8 cellular contexts compared by ENCODE assay signal in the genomic region with DNA sequence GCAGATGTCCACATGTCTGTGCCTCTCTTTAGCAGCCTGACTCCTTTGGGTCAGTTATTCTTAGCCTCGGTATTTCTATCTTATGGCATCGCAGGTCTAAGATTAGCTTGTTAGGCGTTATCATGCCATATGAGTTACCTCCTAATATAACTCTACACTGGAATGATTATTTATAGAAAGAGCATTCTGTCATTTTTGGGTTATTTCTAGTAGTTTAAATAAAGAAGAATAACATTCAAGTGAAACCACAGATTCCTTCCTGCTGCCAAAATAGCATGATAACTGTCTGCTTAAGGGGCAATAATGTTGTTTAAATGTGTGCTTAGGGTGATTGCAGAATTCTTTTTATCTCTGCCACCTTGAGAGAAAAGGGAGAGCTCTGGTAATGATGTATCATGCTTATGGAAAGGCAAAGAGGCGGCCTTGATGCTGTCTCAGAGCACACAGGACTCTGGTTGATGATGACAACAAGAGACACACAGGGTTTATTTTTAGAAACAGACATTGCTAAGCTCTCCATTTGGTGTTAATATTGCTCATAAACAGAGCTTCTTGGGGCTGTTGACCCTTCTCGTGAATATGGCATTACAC. TPM values are rescaled to one million over a fixed set of nuclear protein-coding genes. Genes with fewer than 3 reads are reported as not detected.
DNase-seq lines count a peak whose midpoint lies in the region; ATAC-seq and TF ChIP-seq lines count a peak whose summit lies in the region.

No MANE protein-coding gene starts in this region.

- H3K27ac ChIP-seq in IMR-90 (ENCODE audit: insufficient read depth, low read length) (no peak overlapping the region), cardiac muscle cell (peak overlapping the region; percentile 79), prostate gland (no peak overlapping the region)

- peak overlapping the region; percentile 71 for H2BK5ac ChIP-seq in IMR-90 (ENCODE audit: low read depth, low read length, poor library complexity, severe bottlenecking)

- H3K27me3 Mint-ChIP-seq in T-helper 17 cell, result no peaks in the 10 kb centered on the region

- no peaks in the 10 kb centered on the region for H4K20me1 ChIP-seq in IMR-90 (ENCODE audit: insufficient read depth, low read length)

- peak overlapping the region; percentile 43; the same call in 1 of the 2 replicates for H3K18ac ChIP-seq in IMR-90 (ENCODE audit: low read depth, low read length)

- DNase-seq in G401 (ENCODE audit: low spot score), result peak; percentile 75
- DNase-seq in IMR-90, result peak; percentile 76
- DNase-seq in cardiac muscle cell (ENCODE audit: low read depth in 1 of 2, low spot score in 1 of 2), result peak in 1 of 2 donors; percentile 22
- no peak for DNase-seq in prostate gland (ENCODE audit: low spot score)
- no peak for DNase-seq in T-helper 17 cell
- DNase-seq in GOT3 (lab: John Stamatoyannopoulos, UW), result no peak
- DNase-seq in SHP77 treated with DMSO at 0.1 percent for 48 hours (lab: John Stamatoyannopoulos, UW), result no peak

- POLR2A ChIA-PET in IMR-90 (lab: Charles Lee; ENCODE audit: unreplicated experiment), result no interaction called here

- peak overlapping the region; percentile 17; the same call in 1 of the 2 replicates for H3K4ac ChIP-seq in IMR-90 (ENCODE audit: low read depth, low read length)

- in situ Hi-C loops in G401 (cut with HindIII; ENCODE audit: low sequenced_read_pairs) (no loop called here), IMR-90 (cut with MboI; ENCODE audit: low sequenced_read_pairs) (no loop called here)

- no peak overlapping the region for H3K14ac ChIP-seq in IMR-90 (replicated peaks; ENCODE audit: low read depth, low read length)

- no peaks in the 10 kb centered on the region for H3K36me3 ChIP-seq in IMR-90 (ENCODE audit: control insufficient read depth, insufficient read depth, low read length)
- H3K36me3 ChIP-seq in cardiac muscle cell, result no peaks in the 10 kb centered on the region
- H3K36me3 ChIP-seq in prostate gland, result no peaks in the 10 kb centered on the region

- dilution Hi-C loops in IMR-90 (cut with HindIII; ENCODE audit: low sequenced_read_pairs, unreplicated experiment), result no loop called here

- H4K91ac ChIP-seq in IMR-90 (ENCODE audit: insufficient read depth, low read depth, low read length), result no peak overlapping the region

- no peak overlapping the region for H3K56ac ChIP-seq in IMR-90 (ENCODE audit: extremely low read depth, insufficient read depth, low read length)

- 0 out of 2 replicates have a peak, but pooled peaks have one; percentile 5 for TF ChIP-seq RAD21 in IMR-90 (IDR thresholded peaks at IDR 0.05; ENCODE audit: low read length)

- H3K9ac ChIP-seq in IMR-90 (ENCODE audit: low read depth, low read length), result no peak overlapping the region

- H4K5ac ChIP-seq in IMR-90 (ENCODE audit: low read depth, low read length), result no peak overlapping the region

- no peaks in the 10 kb centered on the region for H3K36me3 Mint-ChIP-seq in T-helper 17 cell (ENCODE audit: low read depth)

- TF ChIP-seq CTCF in IMR-90 (conservative IDR thresholded peaks at IDR 0.05; ENCODE audit: low read depth, low read length) (no peak), cardiac muscle cell (IDR thresholded peaks at IDR 0.05; ENCODE audit: low read depth, low read length) (no peak), prostate gland (IDR thresholded peaks at IDR 0.05) (no peak)

- H3K4me1 ChIP-seq in IMR-90 (ENCODE audit: control insufficient read depth, insufficient read depth, low read length), result peaks cover 2% of the 10 kb centered on the region; the same call in 1 of the 2 replicates
- peaks cover 51% of the 10 kb centered on the region for H3K4me1 ChIP-seq in cardiac muscle cell (ENCODE audit: low read depth)
- H3K4me1 ChIP-seq in prostate gland (replicated peaks), result no peaks in the 10 kb centered on the region

- peak overlapping the region; percentile 18 for H2AFZ ChIP-seq in IMR-90 (replicated peaks; ENCODE audit: low read length, poor library complexity)

- H2BK15ac ChIP-seq in IMR-90 (ENCODE audit: low read depth, low read length), result no peak overlapping the region

- no peak overlapping the region for H3K27ac Mint-ChIP-seq in T-helper 17 cell

- H3K23ac ChIP-seq in IMR-90 (ENCODE audit: low read depth, low read length), result peak overlapping the region; percentile 21

- H2BK20ac ChIP-seq in IMR-90 (ENCODE audit: low read depth, low read length), result peak overlapping the region; percentile 37; the same call in 1 of the 2 replicates

- H3K4me2 ChIP-seq in IMR-90 (ENCODE audit: low read depth, low read length), result peak overlapping the region; percentile 69; the same call in 1 of the 2 replicates

- WGBS in IMR-90 (ENCODE audit: extremely low coverage in 2 of 2, insufficient read length in 1 of 2), 2 experiments, result no CpG with 5 or more reads among the region's 5 CpGs
- 83% methylated on average over 5 of the region's 5 CpGs for WGBS in prostate gland

- H2AK5ac ChIP-seq in IMR-90 (ENCODE audit: low read depth, low read length), result no peak overlapping the region

- H3K79me1 ChIP-seq in IMR-90 (ENCODE audit: low read depth in 1 of 2, low read length in 2 of 2), result peaks cover 0 to 4% of the 10 kb centered on the region in 2 experiments; a peak in 1 of 4 replicates

- H3K4me3 ChIP-seq in IMR-90 (ENCODE audit: insufficient read depth, low read depth, low read length), result no peak overlapping the region
- no peak overlapping the region for H3K4me3 ChIP-seq in cardiac muscle cell
- H3K4me3 ChIP-seq in prostate gland, result no peak overlapping the region

- TF ChIP-seq POLR2A in IMR-90 (IDR thresholded peaks at IDR 0.05; ENCODE audit: low read depth, low read length) (no peak), prostate gland (IDR thresholded peaks at IDR 0.05) (no peak)

- H2AK9ac ChIP-seq in IMR-90 (replicated peaks; ENCODE audit: low read depth, low read length, poor library complexity), result no peak overlapping the region

- H3K9me3 ChIP-seq in IMR-90 (ENCODE audit: control insufficient read depth, insufficient read depth, low read length) (no peaks in the 10 kb centered on the region), cardiac muscle cell (ENCODE audit: low read depth) (no peaks in the 10 kb centered on the region), prostate gland (no peaks in the 10 kb centered on the region), T-helper 17 cell (ENCODE audit: control insufficient read depth, low read length, poor library complexity, severe bottlenecking) (no peaks in the 10 kb centered on the region)

- ATAC-seq in GM21529 (IDR thresholded peaks at IDR 0.05; ENCODE audit: unreplicated experiment), result peak; percentile 51
- ATAC-seq in IMR-90 (ENCODE audit: low read depth), result peak; percentile 36
- ATAC-seq in T-helper 17 cell, result no peak

- intact Hi-C loops in IMR-90 (cut with micrococcal nuclease) (no loop called here), prostate gland (cut with DNase I) (no loop called here)

- H3K9me1 ChIP-seq in IMR-90 (ENCODE audit: insufficient read depth, low read length), result no peaks in the 10 kb centered on the region

- H2BK120ac ChIP-seq in IMR-90 (ENCODE audit: low read depth, low read length), result peak overlapping the region; percentile 45

- no TSS peak for BruUV-seq in IMR-90 (replicated peaks; lab: Mats Ljungman, UMichigan)

- no peak overlapping the region for H3K4me3 Mint-ChIP-seq in T-helper 17 cell

- H4K8ac ChIP-seq in IMR-90 (ENCODE audit: low read depth in 2 of 2, low read length in 2 of 2), result peak overlapping the region in 1 of 2 experiments; percentile 39; a peak in 1 of 4 replicates

- CTCF ChIA-PET in IMR-90 (lab: Yijun Ruan, JAX), result interaction anchor here (0.6 to 1.0 kb wide), 2 partner anchors 103 to 1058 kb away, joined by 3 read pairs; no protein-coding TSS in a partner anchor

- no peaks in the 10 kb centered on the region for H3K27me3 ChIP-seq in IMR-90 (ENCODE audit: control insufficient read depth, insufficient read depth, low read length)
- no peaks in the 10 kb centered on the region for H3K27me3 ChIP-seq in cardiac muscle cell
- H3K27me3 ChIP-seq in prostate gland (replicated peaks; ENCODE audit: insufficient read depth), result no peaks in the 10 kb centered on the region

- H3K4me1 Mint-ChIP-seq in T-helper 17 cell, result no peaks in the 10 kb centered on the region

TF ChIP-seq in IMR-90, 13 proteins besides CTCF, POLR2A, EP300 and RAD21:
- TF ChIP-seq, protein P1, sequence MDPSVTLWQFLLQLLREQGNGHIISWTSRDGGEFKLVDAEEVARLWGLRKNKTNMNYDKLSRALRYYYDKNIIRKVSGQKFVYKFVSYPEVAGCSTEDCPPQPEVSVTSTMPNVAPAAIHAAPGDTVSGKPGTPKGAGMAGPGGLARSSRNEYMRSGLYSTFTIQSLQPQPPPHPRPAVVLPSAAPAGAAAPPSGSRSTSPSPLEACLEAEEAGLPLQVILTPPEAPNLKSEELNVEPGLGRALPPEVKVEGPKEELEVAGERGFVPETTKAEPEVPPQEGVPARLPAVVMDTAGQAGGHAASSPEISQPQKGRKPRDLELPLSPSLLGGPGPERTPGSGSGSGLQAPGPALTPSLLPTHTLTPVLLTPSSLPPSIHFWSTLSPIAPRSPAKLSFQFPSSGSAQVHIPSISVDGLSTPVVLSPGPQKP (IDR thresholded peaks at IDR 0.05; ENCODE audit: borderline replicate concordance, low read depth, low read length), result no peak
- TF ChIP-seq CHD1 (IDR thresholded peaks at IDR 0.05; ENCODE audit: low read depth, low read length), result no peak
- no peak for TF ChIP-seq MAZ (IDR thresholded peaks at IDR 0.05; ENCODE audit: borderline replicate concordance, low read depth, low read length)
- TF ChIP-seq BHLHE40 (IDR thresholded peaks at IDR 0.05; ENCODE audit: low read depth, low read length), result 0 out of 2 replicates have a peak, but pooled peaks have one; percentile 21
- no peak for TF ChIP-seq MXI1 (IDR thresholded peaks at IDR 0.05; ENCODE audit: borderline replicate concordance, low read depth, low read length)
- peak; percentile 36; the same call in 1 of the 2 replicates for TF ChIP-seq CEBPB (IDR thresholded peaks at IDR 0.05; ENCODE audit: low read depth, low read length)
TF ChIP-seq in IMR-90: peak in this region for 2.

RNA-seq across cellular contexts. Expression of gene HDAC9, which starts 10.4 kb away (rescaled TPM):
- 1.5 and 5.6 TPM in 2 replicates for total RNA-seq in G401 (2014; rRNA removed; shearing (Covaris generic))
- total RNA-seq in IMR-90 (2012; rRNA removed) (24.2 and 24.7 TPM in 2 replicates), cardiac muscle cell (61.5 and 101 TPM in 2 replicates), prostate gland (10 to 100 TPM in 1 of 2 donors, 1 to 10 TPM in 1; 8.3 to 31.9 TPM), T-helper 17 cell (1 to 10 TPM; 4.9 to 6.5 TPM)
- polyA plus RNA-seq in IMR-90 (2012; rRNA removed) (4.3 TPM in 2 replicates), cardiac muscle cell (32.7 and 50.2 TPM in 2 replicates)
- polyA plus RNA-seq in IMR-90 (2012; cell fraction: cytosol; rRNA removed), result 1.3 and 1.4 TPM in 2 replicates
- 2.1 and 8.5 TPM in 2 replicates for polyA plus RNA-seq in IMR-90 (2012; cell fraction: nucleus; rRNA removed; ENCODE audit: low replicate concordance)

Comparison
In these comparisons a context has a peak if more than half of its experiments do, and no peak if none do; other contexts are left out.
1. DNase-seq: peak in G401 (single experiment) and IMR-90 (single experiment); none in prostate gland (single experiment), T-helper 17 cell (0 of 3), GOT3 (single experiment) and SHP77 treated with DMSO at 0.1 percent for 48 hours (single experiment).